Comparison of ENCODE assay signal across 9 cellular contexts in the genomic region with DNA sequence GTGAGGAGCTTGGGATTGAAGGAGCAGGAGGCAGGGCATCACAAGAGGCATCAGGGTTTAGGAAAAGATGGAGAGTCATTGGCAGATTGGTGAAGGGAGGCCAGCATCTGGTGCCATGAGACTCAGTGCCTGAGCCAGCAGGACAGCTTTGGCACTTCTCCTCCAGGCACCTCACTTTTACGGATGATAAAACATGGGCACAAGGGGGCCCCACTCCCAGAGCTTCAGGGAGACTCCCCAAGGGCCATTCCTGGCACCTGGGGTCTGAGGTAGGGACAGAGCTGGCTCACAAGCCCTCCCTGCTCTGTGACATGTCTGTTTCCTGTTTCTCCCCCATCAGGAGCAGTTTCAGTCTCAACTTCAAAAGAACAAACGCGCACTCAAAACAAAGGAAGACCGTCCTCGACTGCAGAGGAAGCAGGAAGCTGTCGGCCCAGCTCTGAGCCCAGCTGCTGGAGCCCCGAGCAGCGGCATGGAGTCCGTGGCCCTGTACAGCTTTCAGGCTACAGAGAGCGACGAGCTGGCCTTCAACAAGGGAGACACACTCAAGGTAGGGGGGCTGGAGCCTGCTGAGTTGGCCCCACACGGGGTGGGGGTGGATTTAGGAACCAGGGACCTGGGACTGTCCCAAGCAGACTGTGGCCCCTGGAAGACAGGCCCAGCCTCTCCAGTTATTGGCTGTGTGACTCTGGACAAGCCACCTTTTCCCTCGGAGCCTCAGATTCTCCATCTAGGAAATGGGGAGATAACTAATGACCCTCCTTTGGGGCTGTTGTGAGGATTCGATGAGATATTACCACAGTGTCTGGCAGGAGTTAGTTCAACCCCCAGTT. TPM values are rescaled to one million over a fixed set of nuclear protein-coding genes. Genes with fewer than 3 reads are reported as not detected.
DNase-seq lines count a peak whose midpoint lies in the region; ATAC-seq, FAIRE-seq and TF ChIP-seq lines count a peak whose summit lies in the region.
"Not testable (repeated sequence)": the region's sequence is repeated elsewhere in the genome, so short reads cannot be mapped to it uniquely, and the experiment has no call there.
"Had no signal": no experiment of that assay in that cellular context is flagged by ENCODE, and none has a peak within 500 bp of the region (broad histone marks: within the 10 kb centered on the region; RNA-seq: fewer than 3 reads in every experiment).

Gene GRAPL, plus strand, starts transcription at position 442 of the 833 bp plus-strand sequence. Its CDS starts 31 bp downstream, at position 473.

- TF ChIP-seq RAD21 in GM12878 (IDR thresholded peaks at IDR 0.05; ENCODE audit: insufficient read depth, low read depth, low read length): not testable (repeated sequence)

- H3K9me2 ChIP-seq in OCI-LY7 (ENCODE audit: insufficient read depth, low read length): not testable (repeated sequence)

- POLR2A ChIA-PET in OCI-LY7 (lab: Charles Lee); activated CD4-positive, alpha-beta T cell treated with anti-CD3 and anti-CD28 coated beads, Interleukin-2, amount 10 ng/mL, durations not matched to agents 7 days and 5 days (lab: Charles Lee); GM12878 (lab: Charles Lee): not testable (repeated sequence)

- RAD21 ChIA-PET in GM12878 (lab: Charles Lee; ENCODE audit: unreplicated experiment): not testable (repeated sequence)

- TSS peak; percentile 65 for BruUV-seq in OCI-LY7 (replicated peaks; lab: Mats Ljungman, UMichigan)
- not testable (repeated sequence) for BruUV-seq in GM12878 (replicated peaks; lab: Mats Ljungman, UMichigan)

- peak within 1 kb of the TSS; percentile 56 for H3K27ac ChIP-seq in OCI-LY7 (ENCODE audit: low read depth, low read length, poor library complexity, severe bottlenecking)
- not testable (repeated sequence) for H3K27ac ChIP-seq in GM12878 (ENCODE audit: control insufficient read depth, insufficient read depth); gastroesophageal sphincter; left lung; upper lobe of right lung

- CTCF ChIA-PET in OCI-LY7 (lab: Charles Lee; ENCODE audit: unreplicated experiment); activated CD4-positive, alpha-beta T cell treated with anti-CD3 and anti-CD28 coated beads, Interleukin-2, amount 10 ng/mL, durations not matched to agents 7 days and 5 days (lab: Charles Lee); GM12878 (lab: Yijun Ruan, JAX): not testable (repeated sequence)

- H3K27ac Mint-ChIP-seq in activated CD4-positive, alpha-beta T cell treated with anti-CD3 and anti-CD28 coated beads, Interleukin-2, amount 10 ng/mL, durations not matched to agents 7 days and 5 days; natural killer cell: not testable (repeated sequence)

- not testable (repeated sequence) for H3K27me3 ChIP-seq in GM12878 (replicated peaks in 1 of 2; ENCODE audit: control insufficient read depth in 2 of 2, insufficient read depth in 2 of 2, low read length in 1 of 2); gastroesophageal sphincter; left lung; upper lobe of right lung

- in situ Hi-C loops in GM12878 (cut with MboI): not testable (repeated sequence)

- not testable (repeated sequence) for TF ChIP-seq EP300 in GM12878 (IDR thresholded peaks at IDR 0.05; ENCODE audit: borderline replicate concordance in 1 of 2, control insufficient read depth in 1 of 2, low read depth in 2 of 2, low read length in 2 of 2); gastroesophageal sphincter (IDR thresholded peaks at IDR 0.05)

- H3K79me2 ChIP-seq in OCI-LY7 (ENCODE audit: insufficient read depth, low read depth, low read length); GM12878 (ENCODE audit: control insufficient read depth, insufficient read depth, low read length): not testable (repeated sequence)

- not testable (repeated sequence) for H3K4me2 ChIP-seq in OCI-LY7 (ENCODE audit: low read length); GM12878 (ENCODE audit: control insufficient read depth, insufficient read depth)

- no CpG with 5 or more reads among the region's 14 CpGs for WGBS in GM12878 (ENCODE audit: insufficient coverage, insufficient replicate concordance, low lambda C conversion rate, missing lambda C conversion rate)
- WGBS in gastroesophageal sphincter (ENCODE audit: low coverage in 1 of 2), 2 donors: no CpG with 5 or more reads among the region's 14 CpGs

- SMC1A ChIA-PET in GM12878 (lab: Charles Lee; ENCODE audit: uncharacterized antibody, unreplicated experiment): not testable (repeated sequence)

- H3K9ac ChIP-seq in GM12878 (ENCODE audit: control insufficient read depth, insufficient read depth, low read length): not testable (repeated sequence)

- ATAC-seq in GM18498 (IDR thresholded peaks at IDR 0.05; ENCODE audit: unreplicated experiment): peak; percentile 35
- ATAC-seq in GM12878: peak; percentile 54
- peak; percentile 50 for ATAC-seq in gastroesophageal sphincter
- peak; percentile 47 for ATAC-seq in left lung
- peak; percentile 70 to 84 (median 80) for ATAC-seq in natural killer cell
- peak; percentile 46 for ATAC-seq in upper lobe of right lung

- not testable (repeated sequence) for H3K9me3 ChIP-seq in OCI-LY7 (ENCODE audit: low read length); GM12878 (replicated peaks; ENCODE audit: control insufficient read depth, insufficient read depth, low read length); gastroesophageal sphincter; left lung; upper lobe of right lung

- not testable (repeated sequence) for TF ChIP-seq POLR2A in GM12878 (IDR thresholded peaks at IDR 0.05; ENCODE audit: low read depth, low read length); gastroesophageal sphincter (IDR thresholded peaks at IDR 0.05)

- H2AFZ ChIP-seq in OCI-LY7 (ENCODE audit: low read length); GM12878 (ENCODE audit: control insufficient read depth, low read depth, low read length): not testable (repeated sequence)

- H3K9me3 Mint-ChIP-seq in activated CD4-positive, alpha-beta T cell treated with anti-CD3 and anti-CD28 coated beads, Interleukin-2, amount 10 ng/mL, durations not matched to agents 7 days and 5 days; natural killer cell: not testable (repeated sequence)

- not testable (repeated sequence) for H3K27me3 Mint-ChIP-seq in activated CD4-positive, alpha-beta T cell treated with anti-CD3 and anti-CD28 coated beads, Interleukin-2, amount 10 ng/mL, durations not matched to agents 7 days and 5 days; natural killer cell (ENCODE audit: low read depth in 2 of 2)

- H3K36me3 Mint-ChIP-seq in activated CD4-positive, alpha-beta T cell treated with anti-CD3 and anti-CD28 coated beads, Interleukin-2, amount 10 ng/mL, durations not matched to agents 7 days and 5 days (ENCODE audit: low read depth); natural killer cell: not testable (repeated sequence)

- H3K4me1 Mint-ChIP-seq in activated CD4-positive, alpha-beta T cell treated with anti-CD3 and anti-CD28 coated beads, Interleukin-2, amount 10 ng/mL, durations not matched to agents 7 days and 5 days; natural killer cell: not testable (repeated sequence)

- H4K20me1 ChIP-seq in OCI-LY7 (ENCODE audit: insufficient read depth, low read length); GM12878 (ENCODE audit: control insufficient read depth, insufficient read depth): not testable (repeated sequence)

- not testable (repeated sequence) for H3K4me1 ChIP-seq in OCI-LY7 (ENCODE audit: insufficient read depth, low read length, poor library complexity, severe bottlenecking); GM12878 (ENCODE audit: control insufficient read depth, insufficient read depth, low read length); gastroesophageal sphincter; left lung; upper lobe of right lung

- H3K36me3 ChIP-seq in OCI-LY7 (ENCODE audit: insufficient read depth, low read length); GM12878 (ENCODE audit: control insufficient read depth in 2 of 2, insufficient read depth in 2 of 2, low read length in 1 of 2); gastroesophageal sphincter; left lung; upper lobe of right lung: not testable (repeated sequence)

- H3K4me3 Mint-ChIP-seq in activated CD4-positive, alpha-beta T cell treated with anti-CD3 and anti-CD28 coated beads, Interleukin-2, amount 10 ng/mL, durations not matched to agents 7 days and 5 days; natural killer cell: not testable (repeated sequence)

- H3K4me3 ChIP-seq in OCI-LY7 (ENCODE audit: low read depth, low read length, poor library complexity, severe bottlenecking): peak within 1 kb of the TSS; percentile 66
- not testable (repeated sequence) for H3K4me3 ChIP-seq in GM12878, gastroesophageal sphincter, left lung, upper lobe of right lung

- not testable (repeated sequence) for TF ChIP-seq CTCF in OCI-LY7 (conservative IDR thresholded peaks at IDR 0.05; ENCODE audit: low read length); GM12878 (IDR thresholded peaks at IDR 0.05 in 2 of 3, conservative IDR thresholded peaks at IDR 0.05 in 1 of 3; ENCODE audit: control insufficient read depth in 2 of 3, extremely low read depth in 1 of 3, insufficient read depth in 1 of 3, low read depth in 3 of 3, low read length in 3 of 3); gastroesophageal sphincter (IDR thresholded peaks at IDR 0.05); left lung (IDR thresholded peaks at IDR 0.05); natural killer cell (IDR thresholded peaks at IDR 0.05); upper lobe of right lung (IDR thresholded peaks at IDR 0.05)

- intact Hi-C loops in OCI-LY7 (cut with micrococcal nuclease; ENCODE audit: unreplicated experiment); GM12878 (cut with micrococcal nuclease; ENCODE audit: unreplicated experiment); left lung (cut with DNase I); natural killer cell (cut with micrococcal nuclease); upper lobe of right lung (cut with DNase I): not testable (repeated sequence)

- not testable (repeated sequence) for DNase-seq in OCI-LY7 (ENCODE audit: low spot score); activated CD4-positive, alpha-beta T cell treated with anti-CD3 and anti-CD28 coated beads, Interleukin-2, amount 10 ng/mL, durations not matched to agents 7 days and 5 days; GM12878 (ENCODE audit: low read depth, low spot score); left lung; natural killer cell; upper lobe of right lung

- not testable (repeated sequence) for FAIRE-seq in GM12878 (lab: Jason Lieb, UNC)

RNA-seq across cellular contexts. Expression of gene GRAPL, which starts in this region (rescaled TPM):
- total RNA-seq in OCI-LY7 (2014; rRNA removed; shearing (Covaris generic)): 121 and 138 TPM in 2 replicates
- total RNA-seq in OCI-LY7 (2022) (209 and 261 TPM in 2 replicates), GM12878 (2014; rRNA removed) (18.7 and 21.2 TPM in 2 replicates), GM12878 (2014; rRNA removed; fragmentation: Illumina TruSeq; extraction: Trizol) (35.1 and 37.3 TPM in 2 replicates), GM12878 (2021) (29.3 and 32.4 TPM in 2 replicates), gastroesophageal sphincter (1 to 10 TPM in 2 of 4 donors, not detected in 2; 2.2 to 6.9 TPM), left lung (1 to 10 TPM; 4.8 to 6.9 TPM), natural killer cell (1 to 10 TPM; 2.4 to 6.5 (median 4.3) TPM), upper lobe of right lung (16.6 TPM)
- total RNA-seq in activated CD4-positive, alpha-beta T cell treated with anti-CD3 and anti-CD28 coated beads, Interleukin-2, amount 10 ng/mL, durations not matched to agents 7 days and 5 days: 10 to 100 TPM; 16.3 to 25.3 TPM
- total RNA-seq in GM12878 (2013; cell fraction: nucleolus; rRNA removed): 194 and 200 TPM in 2 replicates
- 12.7 TPM for polyA plus RNA-seq in GM12878 (2011; ENCODE audit: low read depth)
- polyA plus RNA-seq in GM12878 (2011; rRNA removed) (5.5 and 7.5 TPM in 2 replicates), GM12878 (2014; fragmentation: Illumina TruSeq; extraction: Trizol) (5.6 and 24.6 TPM in 2 replicates), GM12878 (2014; fragmentation: Nextera tagmentation; extraction: Ambion mirVana) (1 to 10 TPM; 1.5 to 1.9 TPM), GM12878 (2014; rRNA removed) (52.0 and 63.2 TPM in 2 replicates), GM12878 (2016; fragmentation: Nextera tagmentation; extraction: Ambion mirVana) (1 to 10 TPM; 2.8 TPM)
- 4.3 and 5.9 TPM in 2 replicates for polyA plus RNA-seq in GM12878 (2011; cell fraction: cytosol; rRNA removed)
- 18.7 and 26.5 TPM in 2 replicates for polyA plus RNA-seq in GM12878 (2011; cell fraction: nucleus; rRNA removed)
- polyA plus RNA-seq in GM12878 (2012): 18.3 and 26.2 TPM in 2 replicates
- 8.1 and 14.8 TPM in 2 replicates for polyA minus RNA-seq in GM12878 (2011; rRNA and poly(A)+ RNA removed)
- polyA minus RNA-seq in GM12878 (2011; cell fraction: cytosol; rRNA and poly(A)+ RNA removed): 2.4 and 2.9 TPM in 2 replicates
- 14.4 and 35.1 TPM in 2 replicates for polyA minus RNA-seq in GM12878 (2011; cell fraction: nucleus; rRNA and poly(A)+ RNA removed)
- total RNA-seq: PC-3 had no signal
